ENCODE assay signal across 1 cellular context in genomic region chr6:113352029-113352801, GRCh38.
TF ChIP-seq lines count a peak whose summit lies in the region.

No MANE protein-coding gene starts in this region.

TF ChIP-seq in HepG2, 621 proteins besides CTCF, POLR2A, EP300 and RAD21 (continued from another document):
- TF ChIP-seq ZNF160 (CRISPR knock-in tag; IDR thresholded peaks at IDR 0.05) (no peak), CEBPB (IDR thresholded peaks at IDR 0.05; ENCODE audit: borderline replicate concordance, low read depth, low read length) (peak; percentile 88), ZNF512 (CRISPR knock-in tag; IDR thresholded peaks at IDR 0.05) (no peak), CHD4 (IDR thresholded peaks at IDR 0.05; ENCODE audit: borderline replicate concordance, low read length) (no peak), FOXP4 (CRISPR knock-in tag; IDR thresholded peaks at IDR 0.05) (peak; percentile 97), NFE2L1 (CRISPR knock-in tag; IDR thresholded peaks at IDR 0.05; ENCODE audit: borderline replicate concordance) (no peak), SOX5 (CRISPR knock-in tag; IDR thresholded peaks at IDR 0.05; ENCODE audit: borderline replicate concordance) (peak; percentile 97), CHCHD3 (CRISPR knock-in tag; IDR thresholded peaks at IDR 0.05) (no peak), ZNF143 (CRISPR knock-in tag; IDR thresholded peaks at IDR 0.05) (no peak), PITX1 (CRISPR knock-in tag; IDR thresholded peaks at IDR 0.05) (peak; percentile 100), ZC3H13 (CRISPR knock-in tag; IDR thresholded peaks at IDR 0.05) (no peak), NR3C1 (CRISPR knock-in tag; IDR thresholded peaks at IDR 0.05) (no peak), ZNF136 (CRISPR knock-in tag; IDR thresholded peaks at IDR 0.05; ENCODE audit: low read depth) (no peak), ASH2L (IDR thresholded peaks at IDR 0.05; ENCODE audit: insufficient read length, low read depth, low read length) (peak; percentile 78), MED13 (CRISPR knock-in tag; IDR thresholded peaks at IDR 0.05) (peak; percentile 88), ELF4 (CRISPR knock-in tag; IDR thresholded peaks at IDR 0.05; ENCODE audit: borderline replicate concordance) (no peak), ZNF563 (CRISPR knock-in tag; IDR thresholded peaks at IDR 0.05) (no peak), KDM1A (CRISPR knock-in tag; IDR thresholded peaks at IDR 0.05) (peak; percentile 93), XBP1 (CRISPR knock-in tag; IDR thresholded peaks at IDR 0.05) (no peak), SALL1 (CRISPR knock-in tag; IDR thresholded peaks at IDR 0.05) (peak; percentile 100), RBFOX2 (IDR thresholded peaks at IDR 0.05; ENCODE audit: low read depth, low read length) (no peak), MZF1 (CRISPR knock-in tag; IDR thresholded peaks at IDR 0.05; ENCODE audit: borderline replicate concordance) (no peak), KLF6 (CRISPR knock-in tag; IDR thresholded peaks at IDR 0.05) (no peak), SETDB1 (CRISPR knock-in tag; IDR thresholded peaks at IDR 0.05; ENCODE audit: borderline replicate concordance) (no peak), ATRX (CRISPR knock-in tag; IDR thresholded peaks at IDR 0.05; ENCODE audit: borderline replicate concordance) (no peak), ZNF251 (CRISPR knock-in tag; IDR thresholded peaks at IDR 0.05) (no peak), PPARG (CRISPR knock-in tag; conservative IDR thresholded peaks at IDR 0.05) (peak; percentile 91)
- TF ChIP-seq, protein P1, sequence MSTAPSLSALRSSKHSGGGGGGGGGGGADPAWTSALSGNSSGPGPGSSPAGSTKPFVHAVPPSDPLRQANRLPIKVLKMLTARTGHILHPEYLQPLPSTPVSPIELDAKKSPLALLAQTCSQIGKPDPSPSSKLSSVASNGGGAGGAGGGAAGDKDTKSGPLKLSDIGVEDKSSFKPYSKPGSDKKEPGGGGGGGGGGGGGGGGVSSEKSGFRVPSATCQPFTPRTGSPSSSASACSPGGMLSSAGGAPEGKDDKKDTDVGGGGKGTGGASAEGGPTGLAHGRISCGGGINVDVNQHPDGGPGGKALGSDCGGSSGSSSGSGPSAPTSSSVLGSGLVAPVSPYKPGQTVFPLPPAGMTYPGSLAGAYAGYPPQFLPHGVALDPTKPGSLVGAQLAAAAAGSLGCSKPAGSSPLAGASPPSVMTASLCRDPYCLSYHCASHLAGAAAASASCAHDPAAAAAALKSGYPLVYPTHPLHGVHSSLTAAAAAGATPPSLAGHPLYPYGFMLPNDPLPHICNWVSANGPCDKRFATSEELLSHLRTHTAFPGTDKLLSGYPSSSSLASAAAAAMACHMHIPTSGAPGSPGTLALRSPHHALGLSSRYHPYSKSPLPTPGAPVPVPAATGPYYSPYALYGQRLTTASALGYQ (CRISPR knock-in tag; IDR thresholded peaks at IDR 0.05), result peak; percentile 97
- TF ChIP-seq, protein P2, sequence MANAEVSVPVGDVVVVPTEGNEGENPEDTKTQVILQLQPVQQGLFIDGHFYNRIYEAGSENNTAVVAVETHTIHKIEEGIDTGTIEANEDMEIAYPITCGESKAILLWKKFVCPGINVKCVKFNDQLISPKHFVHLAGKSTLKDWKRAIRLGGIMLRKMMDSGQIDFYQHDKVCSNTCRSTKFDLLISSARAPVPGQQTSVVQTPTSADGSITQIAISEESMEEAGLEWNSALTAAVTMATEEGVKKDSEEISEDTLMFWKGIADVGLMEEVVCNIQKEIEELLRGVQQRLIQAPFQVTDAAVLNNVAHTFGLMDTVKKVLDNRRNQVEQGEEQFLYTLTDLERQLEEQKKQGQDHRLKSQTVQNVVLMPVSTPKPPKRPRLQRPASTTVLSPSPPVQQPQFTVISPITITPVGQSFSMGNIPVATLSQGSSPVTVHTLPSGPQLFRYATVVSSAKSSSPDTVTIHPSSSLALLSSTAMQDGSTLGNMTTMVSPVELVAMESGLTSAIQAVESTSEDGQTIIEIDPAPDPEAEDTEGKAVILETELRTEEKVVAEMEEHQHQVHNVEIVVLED (CRISPR knock-in tag; IDR thresholded peaks at IDR 0.05; ENCODE audit: borderline replicate concordance), result peak; percentile 34; the same call in 1 of the 2 replicates
- TF ChIP-seq, protein P3, sequence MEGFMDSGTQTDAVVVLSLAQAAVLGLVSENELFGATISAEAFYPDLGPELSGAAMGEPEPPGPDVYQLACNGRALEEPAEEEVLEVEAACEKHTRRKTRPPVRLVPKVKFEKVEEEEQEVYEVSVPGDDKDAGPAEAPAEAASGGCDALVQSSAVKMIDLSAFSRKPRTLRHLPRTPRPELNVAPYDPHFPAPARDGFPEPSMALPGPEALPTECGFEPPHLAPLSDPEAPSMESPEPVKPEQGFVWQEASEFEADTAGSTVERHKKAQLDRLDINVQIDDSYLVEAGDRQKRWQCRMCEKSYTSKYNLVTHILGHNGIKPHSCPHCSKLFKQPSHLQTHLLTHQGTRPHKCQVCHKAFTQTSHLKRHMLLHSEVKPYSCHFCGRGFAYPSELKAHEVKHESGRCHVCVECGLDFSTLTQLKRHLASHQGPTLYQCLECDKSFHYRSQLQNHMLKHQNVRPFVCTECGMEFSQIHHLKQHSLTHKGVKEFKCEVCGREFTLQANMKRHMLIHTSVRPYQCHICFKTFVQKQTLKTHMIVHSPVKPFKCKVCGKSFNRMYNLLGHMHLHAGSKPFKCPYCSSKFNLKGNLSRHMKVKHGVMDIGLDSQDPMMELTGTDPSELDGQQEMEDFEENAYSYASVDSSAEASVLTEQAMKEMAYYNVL (CRISPR knock-in tag; IDR thresholded peaks at IDR 0.05; ENCODE audit: borderline replicate concordance), result peak; percentile 99
- TF ChIP-seq, protein P4, sequence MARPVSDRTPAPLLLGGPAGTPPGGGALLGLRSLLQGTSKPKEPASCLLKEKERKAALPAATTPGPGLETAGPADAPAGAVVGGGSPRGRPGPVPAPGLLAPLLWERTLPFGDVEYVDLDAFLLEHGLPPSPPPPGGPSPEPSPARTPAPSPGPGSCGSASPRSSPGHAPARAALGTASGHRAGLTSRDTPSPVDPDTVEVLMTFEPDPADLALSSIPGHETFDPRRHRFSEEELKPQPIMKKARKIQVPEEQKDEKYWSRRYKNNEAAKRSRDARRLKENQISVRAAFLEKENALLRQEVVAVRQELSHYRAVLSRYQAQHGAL (CRISPR knock-in tag; IDR thresholded peaks at IDR 0.05; ENCODE audit: not compliant biosample characterization), result no peak
TF ChIP-seq in HepG2: peak in this region for 224.
